2 cellular contexts compared by ENCODE assay signal in the genomic region with DNA sequence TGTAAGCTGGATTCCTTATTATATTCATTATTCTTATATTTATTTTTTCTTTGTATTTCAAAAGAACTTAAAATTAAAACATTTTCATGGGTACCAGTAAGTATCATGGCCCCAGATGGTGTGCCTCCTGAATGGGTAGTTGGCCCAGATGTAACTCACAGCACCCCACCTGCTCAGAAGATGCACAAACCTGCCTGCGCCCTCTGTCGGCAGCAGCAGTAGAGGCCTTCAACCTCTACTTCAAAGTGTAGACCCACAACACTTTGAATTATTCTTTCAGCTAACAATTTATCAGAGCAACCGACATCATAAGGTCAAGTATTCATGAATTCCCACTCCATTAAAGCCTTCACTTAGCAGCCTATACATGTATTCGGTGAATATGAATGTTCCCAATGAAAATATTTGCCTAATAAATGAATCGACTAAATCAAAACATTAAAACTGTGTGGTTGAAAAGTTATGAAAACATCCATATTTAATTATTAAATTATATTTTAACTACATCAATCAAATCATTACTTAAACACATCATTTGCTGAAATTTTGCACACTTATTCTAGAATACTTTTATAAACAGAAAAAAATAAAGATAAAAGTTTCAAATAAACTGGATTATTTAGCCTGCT.
TF ChIP-seq lines count a peak whose summit lies in the region.

No MANE protein-coding gene starts in this region.

TF ChIP-seq in HCT116, 20 proteins besides CTCF, POLR2A, EP300 and RAD21:
- peak; percentile 86 for TF ChIP-seq TCF7L2 (IDR thresholded peaks at IDR 0.05; ENCODE audit: borderline replicate concordance, extremely low read depth, insufficient read depth, insufficient read length)
- no peak for TF ChIP-seq EGR1 (IDR thresholded peaks at IDR 0.05; ENCODE audit: low read depth)

TF ChIP-seq in K562, 482 proteins besides CTCF, POLR2A, EP300 and RAD21 (continues in another document):
- no peak for TF ChIP-seq BCL6 (CRISPR knock-in tag; IDR thresholded peaks at IDR 0.05)
- TF ChIP-seq, protein P1, sequence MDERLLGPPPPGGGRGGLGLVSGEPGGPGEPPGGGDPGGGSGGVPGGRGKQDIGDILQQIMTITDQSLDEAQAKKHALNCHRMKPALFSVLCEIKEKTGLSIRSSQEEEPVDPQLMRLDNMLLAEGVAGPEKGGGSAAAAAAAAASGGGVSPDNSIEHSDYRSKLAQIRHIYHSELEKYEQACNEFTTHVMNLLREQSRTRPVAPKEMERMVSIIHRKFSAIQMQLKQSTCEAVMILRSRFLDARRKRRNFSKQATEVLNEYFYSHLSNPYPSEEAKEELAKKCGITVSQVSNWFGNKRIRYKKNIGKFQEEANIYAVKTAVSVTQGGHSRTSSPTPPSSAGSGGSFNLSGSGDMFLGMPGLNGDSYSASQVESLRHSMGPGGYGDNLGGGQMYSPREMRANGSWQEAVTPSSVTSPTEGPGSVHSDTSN (CRISPR knock-in tag; IDR thresholded peaks at IDR 0.05; ENCODE audit: low read depth): no peak
- TF ChIP-seq, protein P1 (tag; conservative IDR thresholded peaks at IDR 0.05; ENCODE audit: low read depth): no peak
- no peak for TF ChIP-seq POLR2AphosphoS5 (IDR thresholded peaks at IDR 0.05; ENCODE audit: control insufficient read depth, insufficient read depth, low read depth, low read length)
- TF ChIP-seq TAF9B (IDR thresholded peaks at IDR 0.05; ENCODE audit: partially characterized antibody): no peak
- TF ChIP-seq GATAD2A (IDR thresholded peaks at IDR 0.05): no peak
- no peak for TF ChIP-seq ZNF121 (CRISPR knock-in tag; conservative IDR thresholded peaks at IDR 0.05)
- TF ChIP-seq, protein P2, sequence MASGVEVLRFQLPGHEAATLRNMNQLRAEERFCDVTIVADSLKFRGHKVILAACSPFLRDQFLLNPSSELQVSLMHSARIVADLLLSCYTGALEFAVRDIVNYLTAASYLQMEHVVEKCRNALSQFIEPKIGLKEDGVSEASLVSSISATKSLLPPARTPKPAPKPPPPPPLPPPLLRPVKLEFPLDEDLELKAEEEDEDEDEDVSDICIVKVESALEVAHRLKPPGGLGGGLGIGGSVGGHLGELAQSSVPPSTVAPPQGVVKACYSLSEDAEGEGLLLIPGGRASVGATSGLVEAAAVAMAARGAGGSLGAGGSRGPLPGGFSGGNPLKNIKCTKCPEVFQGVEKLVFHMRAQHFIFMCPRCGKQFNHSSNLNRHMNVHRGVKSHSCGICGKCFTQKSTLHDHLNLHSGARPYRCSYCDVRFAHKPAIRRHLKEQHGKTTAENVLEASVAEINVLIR (CRISPR knock-in tag; IDR thresholded peaks at IDR 0.05): no peak
- no peak; the same call in 1 of the 2 replicates for TF ChIP-seq STAG1 (CRISPR knock-in tag; IDR thresholded peaks at IDR 0.05; ENCODE audit: borderline replicate concordance)
- TF ChIP-seq, protein P3, sequence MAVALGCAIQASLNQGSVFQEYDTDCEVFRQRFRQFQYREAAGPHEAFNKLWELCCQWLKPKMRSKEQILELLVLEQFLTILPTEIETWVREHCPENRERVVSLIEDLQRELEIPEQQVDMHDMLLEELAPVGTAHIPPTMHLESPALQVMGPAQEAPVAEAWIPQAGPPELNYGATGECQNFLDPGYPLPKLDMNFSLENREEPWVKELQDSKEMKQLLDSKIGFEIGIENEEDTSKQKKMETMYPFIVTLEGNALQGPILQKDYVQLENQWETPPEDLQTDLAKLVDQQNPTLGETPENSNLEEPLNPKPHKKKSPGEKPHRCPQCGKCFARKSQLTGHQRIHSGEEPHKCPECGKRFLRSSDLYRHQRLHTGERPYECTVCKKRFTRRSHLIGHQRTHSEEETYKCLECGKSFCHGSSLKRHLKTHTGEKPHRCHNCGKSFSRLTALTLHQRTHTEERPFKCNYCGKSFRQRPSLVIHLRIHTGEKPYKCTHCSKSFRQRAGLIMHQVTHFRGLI (CRISPR knock-in tag; IDR thresholded peaks at IDR 0.05): no peak
- TF ChIP-seq, protein P4, sequence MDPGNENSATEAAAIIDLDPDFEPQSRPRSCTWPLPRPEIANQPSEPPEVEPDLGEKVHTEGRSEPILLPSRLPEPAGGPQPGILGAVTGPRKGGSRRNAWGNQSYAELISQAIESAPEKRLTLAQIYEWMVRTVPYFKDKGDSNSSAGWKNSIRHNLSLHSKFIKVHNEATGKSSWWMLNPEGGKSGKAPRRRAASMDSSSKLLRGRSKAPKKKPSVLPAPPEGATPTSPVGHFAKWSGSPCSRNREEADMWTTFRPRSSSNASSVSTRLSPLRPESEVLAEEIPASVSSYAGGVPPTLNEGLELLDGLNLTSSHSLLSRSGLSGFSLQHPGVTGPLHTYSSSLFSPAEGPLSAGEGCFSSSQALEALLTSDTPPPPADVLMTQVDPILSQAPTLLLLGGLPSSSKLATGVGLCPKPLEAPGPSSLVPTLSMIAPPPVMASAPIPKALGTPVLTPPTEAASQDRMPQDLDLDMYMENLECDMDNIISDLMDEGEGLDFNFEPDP (CRISPR knock-in tag; IDR thresholded peaks at IDR 0.05): no peak
- no peak for TF ChIP-seq ZBTB2 (IDR thresholded peaks at IDR 0.05)
- TF ChIP-seq CREM (IDR thresholded peaks at IDR 0.05; ENCODE audit: low read depth): no peak
- TF ChIP-seq FUS (optimal IDR thresholded peaks at IDR 0.05; ENCODE audit: low read depth, low read length): no peak
- no peak for TF ChIP-seq ZBTB33 (CRISPR knock-in tag; IDR thresholded peaks at IDR 0.05)
- TF ChIP-seq POLR2H (tag; IDR thresholded peaks at IDR 0.05; ENCODE audit: low read depth): no peak
- TF ChIP-seq, protein P5, sequence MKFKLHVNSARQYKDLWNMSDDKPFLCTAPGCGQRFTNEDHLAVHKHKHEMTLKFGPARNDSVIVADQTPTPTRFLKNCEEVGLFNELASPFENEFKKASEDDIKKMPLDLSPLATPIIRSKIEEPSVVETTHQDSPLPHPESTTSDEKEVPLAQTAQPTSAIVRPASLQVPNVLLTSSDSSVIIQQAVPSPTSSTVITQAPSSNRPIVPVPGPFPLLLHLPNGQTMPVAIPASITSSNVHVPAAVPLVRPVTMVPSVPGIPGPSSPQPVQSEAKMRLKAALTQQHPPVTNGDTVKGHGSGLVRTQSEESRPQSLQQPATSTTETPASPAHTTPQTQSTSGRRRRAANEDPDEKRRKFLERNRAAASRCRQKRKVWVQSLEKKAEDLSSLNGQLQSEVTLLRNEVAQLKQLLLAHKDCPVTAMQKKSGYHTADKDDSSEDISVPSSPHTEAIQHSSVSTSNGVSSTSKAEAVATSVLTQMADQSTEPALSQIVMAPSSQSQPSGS (CRISPR knock-in tag; IDR thresholded peaks at IDR 0.05): no peak
- TF ChIP-seq DEAF1 (CRISPR knock-in tag; IDR thresholded peaks at IDR 0.05): peak; percentile 77
- TF ChIP-seq ZNF445 (CRISPR knock-in tag; IDR thresholded peaks at IDR 0.05; ENCODE audit: low read depth): no peak
- TF ChIP-seq, protein P6, sequence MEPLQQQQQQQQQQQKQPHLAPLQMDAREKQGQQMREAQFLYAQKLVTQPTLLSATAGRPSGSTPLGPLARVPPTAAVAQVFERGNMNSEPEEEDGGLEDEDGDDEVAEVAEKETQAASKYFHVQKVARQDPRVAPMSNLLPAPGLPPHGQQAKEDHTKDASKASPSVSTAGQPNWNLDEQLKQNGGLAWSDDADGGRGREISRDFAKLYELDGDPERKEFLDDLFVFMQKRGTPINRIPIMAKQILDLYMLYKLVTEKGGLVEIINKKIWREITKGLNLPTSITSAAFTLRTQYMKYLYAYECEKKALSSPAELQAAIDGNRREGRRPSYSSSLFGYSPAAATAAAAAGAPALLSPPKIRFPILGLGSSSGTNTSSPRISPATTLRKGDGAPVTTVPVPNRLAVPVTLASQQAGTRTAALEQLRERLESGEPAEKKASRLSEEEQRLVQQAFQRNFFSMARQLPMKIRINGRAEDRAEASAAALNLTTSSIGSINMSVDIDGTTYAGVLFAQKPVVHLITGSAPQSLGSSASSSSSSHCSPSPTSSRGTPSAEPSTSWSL (CRISPR knock-in tag; IDR thresholded peaks at IDR 0.05; ENCODE audit: borderline replicate concordance): no peak
- TF ChIP-seq KLF16 (IDR thresholded peaks at IDR 0.05): peak; percentile 56; the same call in 1 of the 2 replicates
- TF ChIP-seq RB1 (IDR thresholded peaks at IDR 0.05; ENCODE audit: low read depth): peak; percentile 23; the same call in 1 of the 2 replicates
- no peak for TF ChIP-seq ZNF274 (IDR thresholded peaks at IDR 0.05; ENCODE audit: borderline replicate concordance, low read depth, low read length)
- TF ChIP-seq, protein P7, sequence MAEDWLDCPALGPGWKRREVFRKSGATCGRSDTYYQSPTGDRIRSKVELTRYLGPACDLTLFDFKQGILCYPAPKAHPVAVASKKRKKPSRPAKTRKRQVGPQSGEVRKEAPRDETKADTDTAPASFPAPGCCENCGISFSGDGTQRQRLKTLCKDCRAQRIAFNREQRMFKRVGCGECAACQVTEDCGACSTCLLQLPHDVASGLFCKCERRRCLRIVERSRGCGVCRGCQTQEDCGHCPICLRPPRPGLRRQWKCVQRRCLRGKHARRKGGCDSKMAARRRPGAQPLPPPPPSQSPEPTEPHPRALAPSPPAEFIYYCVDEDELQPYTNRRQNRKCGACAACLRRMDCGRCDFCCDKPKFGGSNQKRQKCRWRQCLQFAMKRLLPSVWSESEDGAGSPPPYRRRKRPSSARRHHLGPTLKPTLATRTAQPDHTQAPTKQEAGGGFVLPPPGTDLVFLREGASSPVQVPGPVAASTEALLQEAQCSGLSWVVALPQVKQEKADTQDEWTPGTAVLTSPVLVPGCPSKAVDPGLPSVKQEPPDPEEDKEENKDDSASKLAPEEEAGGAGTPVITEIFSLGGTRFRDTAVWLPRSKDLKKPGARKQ (CRISPR knock-in tag; IDR thresholded peaks at IDR 0.05): no peak
- no peak for TF ChIP-seq KLF6 (CRISPR knock-in tag; IDR thresholded peaks at IDR 0.05; ENCODE audit: borderline replicate concordance)
- no peak for TF ChIP-seq MCM5 (IDR thresholded peaks at IDR 0.05; ENCODE audit: low read depth)
- no peak for TF ChIP-seq HBP1 (CRISPR knock-in tag; IDR thresholded peaks at IDR 0.05)
- TF ChIP-seq TEAD4 (IDR thresholded peaks at IDR 0.05; ENCODE audit: low read length): no peak
- no peak for TF ChIP-seq TEAD4 (CRISPR knock-in tag; IDR thresholded peaks at IDR 0.05; ENCODE audit: borderline replicate concordance)
- TF ChIP-seq TSC22D4 (tag; IDR thresholded peaks at IDR 0.05): no peak
- peak; percentile 90 for TF ChIP-seq SMC3 (conservative IDR thresholded peaks at IDR 0.05; ENCODE audit: insufficient read depth, low read depth, low read length)
